Comparison of ENCODE assay signal across 8 cellular contexts in genomic region chr11:64318694-64319420, GRCh38. TPM values are rescaled to one million over a fixed set of nuclear protein-coding genes. Genes with fewer than 3 reads are reported as not detected.
DNase-seq lines count a peak whose midpoint lies in the region; ATAC-seq and TF ChIP-seq lines count a peak whose summit lies in the region.
"Had no signal": no experiment of that assay in that cellular context is flagged by ENCODE, and none has a peak within 500 bp of the region (broad histone marks: within the 10 kb centered on the region; RNA-seq: fewer than 3 reads in every experiment).

No MANE protein-coding gene starts in this region.

- H3K27ac ChIP-seq in HCT116 (ENCODE audit: low read depth, low read length), result peak overlapping the region; percentile 83
- H3K27ac ChIP-seq in right atrium auricular region, result peak overlapping the region; percentile 96 to 99
- peak overlapping the region; percentile 81 to 98 (median 92) for H3K27ac ChIP-seq in skin epidermis

- H3K9ac ChIP-seq in HCT116 (ENCODE audit: low read length), result peak overlapping the region; percentile 89

- RAD21 ChIA-PET in HCT116 (lab: Charles Lee; ENCODE audit: low non-redundant PET in 1 of 2, low total read pairs in 2 of 2, uncharacterized antibody in 2 of 2, unreplicated experiment in 2 of 2), result interaction anchor here (1.1 to 2.6 kb wide), 4 partner anchors 13 to 37 kb away, joined by 3 to 29 read pairs (median 7); no protein-coding TSS in a partner anchor

- CTCF ChIA-PET in HCT116 (lab: Charles Lee), result interaction anchor here (1.2 to 3.7 kb wide), 8 partner anchors 13 to 516 kb away, joined by 3 to 92 read pairs (median 16); partner anchors contain the start of gene ESRRA

- POLR2A ChIA-PET in HCT116 (lab: Charles Lee), result interaction anchor here (0.6 to 3.0 kb wide), 9 partner anchors 8 to 92 kb away, joined by 3 to 77 read pairs (median 13); partner anchors contain the start of gene ESRRA

- H4K20me1 ChIP-seq in HCT116 (ENCODE audit: insufficient read depth), result no peaks in the 10 kb centered on the region

- H3K4me3 ChIP-seq in HCT116 (replicated peaks in 1 of 2; ENCODE audit: low read depth in 1 of 2, low read length in 2 of 2) (peak overlapping the region; percentile 80 to 84), WI38 (ENCODE audit: low read depth, low read length) (peak overlapping the region; percentile 75), right atrium auricular region (peak overlapping the region; percentile 86 to 94), skin epidermis (peak overlapping the region; percentile 51 to 87 (median 68))

- no peak overlapping the region for H2AFZ ChIP-seq in HCT116 (ENCODE audit: low read depth, low read length, poor library complexity, severe bottlenecking)

- H3K27me3 ChIP-seq in HCT116 (ENCODE audit: insufficient read depth, low read length) (no peaks in the 10 kb centered on the region), right atrium auricular region (no peaks in the 10 kb centered on the region)

- H3K9me3 ChIP-seq in HCT116 (ENCODE audit: control insufficient read depth in 1 of 2, insufficient read depth in 1 of 2, low read depth in 1 of 2, low read length in 2 of 2), result no peaks in the 10 kb centered on the region
- no peaks in the 10 kb centered on the region for H3K9me3 ChIP-seq in right atrium auricular region

- no peak for TF ChIP-seq CTCF in HCT116 (IDR thresholded peaks at IDR 0.05 in 2 of 3, conservative IDR thresholded peaks at IDR 0.05 in 1 of 3; ENCODE audit: borderline replicate concordance in 1 of 3, insufficient read depth in 1 of 3, low read depth in 2 of 3, low read length in 2 of 3)
- TF ChIP-seq CTCF in WI38 (IDR thresholded peaks at IDR 0.05; ENCODE audit: low read depth, low read length), result no peak
- TF ChIP-seq CTCF in right atrium auricular region (IDR thresholded peaks at IDR 0.05), result no peak

- no peaks in the 10 kb centered on the region for H3K9me2 ChIP-seq in HCT116 (ENCODE audit: insufficient read depth)

- peaks cover 33% of the 10 kb centered on the region for H3K79me2 ChIP-seq in HCT116 (ENCODE audit: insufficient read depth, low read length)

- H3K36me3 ChIP-seq in HCT116 (ENCODE audit: control insufficient read depth in 1 of 2, insufficient read depth in 2 of 2, low read length in 2 of 2) (peaks cover 7 to 23% of the 10 kb centered on the region in 2 experiments; a peak in 2 of 4 replicates), right atrium auricular region (peaks cover 35% of the 10 kb centered on the region)

- no TSS peak for BruUV-seq in HCT116 (replicated peaks; lab: Mats Ljungman, UMichigan)

- H3K4me1 ChIP-seq in HCT116 (ENCODE audit: control insufficient read depth in 1 of 2, insufficient read depth in 2 of 2, low read length in 2 of 2), result peaks cover 22 to 64% of the 10 kb centered on the region in 2 experiments
- H3K4me1 ChIP-seq in right atrium auricular region, result peaks cover 0 to 30% of the 10 kb centered on the region in 2 donors

- H3K4me2 ChIP-seq in HCT116 (ENCODE audit: low read length), result peak overlapping the region; percentile 77

- no peak for ATAC-seq in HCT116
- no peak for ATAC-seq in GM21367 (IDR thresholded peaks at IDR 0.05; ENCODE audit: unreplicated experiment)
- no peak for ATAC-seq in GM19467 (IDR thresholded peaks at IDR 0.05; ENCODE audit: unreplicated experiment)
- no peak for ATAC-seq in GM19328 (IDR thresholded peaks at IDR 0.05; ENCODE audit: unreplicated experiment)

- no peak for TF ChIP-seq RAD21 in HCT116 (IDR thresholded peaks at IDR 0.05; ENCODE audit: low read depth)

- DNase-seq in HCT116 (ENCODE audit: low read depth, low spot score) (no peak), right atrium auricular region (ENCODE audit: low spot score) (no peak)
- DNase-seq: NCI-H1092 treated with DMSO at 0.1 percent for 48 hours had no signal

- intact Hi-C loops in HCT116 (cut with micrococcal nuclease), result no loop called here

- TF ChIP-seq POLR2A in HCT116 (IDR thresholded peaks at IDR 0.05; ENCODE audit: borderline replicate concordance, extremely low read depth, insufficient read depth, insufficient read length), result no peak

TF ChIP-seq in HCT116, 20 proteins besides CTCF, POLR2A, EP300 and RAD21:
- TF ChIP-seq SP1 (IDR thresholded peaks at IDR 0.05; ENCODE audit: low read depth) (no peak), ZFX (IDR thresholded peaks at IDR 0.05) (no peak), ZNF274 (IDR thresholded peaks at IDR 0.05; ENCODE audit: low read depth, low read length) (no peak), SIN3A (IDR thresholded peaks at IDR 0.05; ENCODE audit: low read depth) (no peak), SRF (IDR thresholded peaks at IDR 0.05; ENCODE audit: low read depth) (no peak), EZH2phosphoT487 (IDR thresholded peaks at IDR 0.05; ENCODE audit: borderline replicate concordance) (no peak), EGR1 (IDR thresholded peaks at IDR 0.05; ENCODE audit: low read depth) (no peak)
- TF ChIP-seq, protein P1, sequence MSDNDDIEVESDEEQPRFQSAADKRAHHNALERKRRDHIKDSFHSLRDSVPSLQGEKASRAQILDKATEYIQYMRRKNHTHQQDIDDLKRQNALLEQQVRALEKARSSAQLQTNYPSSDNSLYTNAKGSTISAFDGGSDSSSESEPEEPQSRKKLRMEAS (IDR thresholded peaks at IDR 0.05), result no peak

RNA-seq across cellular contexts. Expression of gene PRDX5, which starts 0.9 kb away (rescaled TPM):
- total RNA-seq in HCT116 (2021; ENCODE audit: unreplicated experiment) (267 TPM), right atrium auricular region (100 to 1,000 TPM; 401 to 435 TPM)
- polyA plus RNA-seq in HCT116 (2012), result 452 and 454 TPM in 2 replicates

RNA-seq across cellular contexts. Expression of gene TRMT112, which starts 1.5 kb away (rescaled TPM):
- total RNA-seq in HCT116 (2021; ENCODE audit: unreplicated experiment), result 328 TPM
- 348 and 366 TPM in 2 replicates for polyA plus RNA-seq in HCT116 (2012)
- 100 to 1,000 TPM; 110 to 151 TPM for total RNA-seq in right atrium auricular region

RNA-seq across cellular contexts. Expression of gene ESRRA, which starts 13.5 kb away (rescaled TPM):
- total RNA-seq in HCT116 (2021; ENCODE audit: unreplicated experiment) (62.7 TPM), right atrium auricular region (100 to 1,000 TPM; 164 to 190 TPM)
- 37.8 and 43.4 TPM in 2 replicates for polyA plus RNA-seq in HCT116 (2012)

RNA-seq across cellular contexts. Expression of gene CATSPERZ, which starts 18.7 kb away (rescaled TPM):
- total RNA-seq in HCT116 (2021; ENCODE audit: unreplicated experiment) (1.7 TPM), right atrium auricular region (not detected)
- 1.4 and 1.7 TPM in 2 replicates for polyA plus RNA-seq in HCT116 (2012)

RNA-seq across cellular contexts. Expression of gene CCDC88B, which starts 21.1 kb away (rescaled TPM):
- total RNA-seq in HCT116 (2021; ENCODE audit: unreplicated experiment) (14.7 TPM), right atrium auricular region (10 to 100 TPM; 11.7 to 12.0 TPM)
- polyA plus RNA-seq in HCT116 (2012), result 18.7 and 19.8 TPM in 2 replicates
